8 cellular contexts compared by ENCODE assay signal in genomic region chr1:85297855-85298629, GRCh38. TPM values are rescaled to one million over a fixed set of nuclear protein-coding genes. Genes with fewer than 3 reads are reported as not detected.
DNase-seq lines count a peak whose midpoint lies in the region; ATAC-seq and TF ChIP-seq lines count a peak whose summit lies in the region.

No MANE protein-coding gene starts in this region.

- TF ChIP-seq CTCF in chondrocyte (IDR thresholded peaks at IDR 0.05) = no peak

- H3K9me3 Mint-ChIP-seq in chondrocyte (ENCODE audit: low read depth) = no peaks in the 10 kb centered on the region

- no peaks in the 10 kb centered on the region for H4K20me1 ChIP-seq in Karpas-422 (ENCODE audit: insufficient read depth, low read depth, low read length)

- H3K4me2 ChIP-seq in Karpas-422 (ENCODE audit: low read depth, low read length, poor library complexity, severe bottlenecking) = peak overlapping the region; percentile 39

- no peaks in the 10 kb centered on the region for H3K9me2 ChIP-seq in Karpas-422 (replicated peaks; ENCODE audit: insufficient read depth, low read length)

- H3K79me2 ChIP-seq in Karpas-422 (ENCODE audit: low read length) = no peaks in the 10 kb centered on the region

- peak; percentile 95 for ATAC-seq in GM21717 (IDR thresholded peaks at IDR 0.05; ENCODE audit: unreplicated experiment)

- H3K4me3 ChIP-seq in Karpas-422 (ENCODE audit: low read length) (0 out of 2 replicates have a peak overlapping the region, but pooled peaks have one; percentile 0), mucosa of rectum (ENCODE audit: low read length in 2 of 2) (peak overlapping the region; percentile 18 to 59)

- DNase-seq in DMS153 treated with DMSO at 0.1 percent for 48 hours (lab: John Stamatoyannopoulos, UW; ENCODE audit: unreplicated experiment) (peak; percentile 87), Karpas-422 (peak; percentile 79), chondrocyte (ENCODE audit: low spot score) (no peak), HUDEP-2 (lab: John Stamatoyannopoulos, UW; ENCODE audit: unreplicated experiment in 76 of 76) (no peak)
- peak; percentile 40 for DNase-seq in activated CD4-positive, CD25-positive, alpha-beta regulatory T cell treated with anti-CD3 and anti-CD28 coated beads, Interleukin-2, amount 50 U/mL, for 16 hours (ENCODE audit: low read depth, low spot score)
- peak; percentile 61 to 82 for DNase-seq in stimulated activated CD8-positive, alpha-beta memory T cell treated with anti-CD3 and anti-CD28 coated beads, Interleukin-7, amount 100 ng/mL, for 48 hours (ENCODE audit: extremely low read depth in 1 of 2, low read depth in 1 of 2)

- H3K4me3 Mint-ChIP-seq in chondrocyte (ENCODE audit: unreplicated experiment) = peak overlapping the region; percentile 33

- peak overlapping the region; percentile 87 for H3K27ac Mint-ChIP-seq in chondrocyte (ENCODE audit: unreplicated experiment)

- H3K27me3 ChIP-seq in Karpas-422 (ENCODE audit: low read length) (no peaks in the 10 kb centered on the region), mucosa of rectum (ENCODE audit: control insufficient read depth in 2 of 2, insufficient read depth in 2 of 2, low read length in 2 of 2) (no peaks in the 10 kb centered on the region)

- no peak overlapping the region for H3K9ac ChIP-seq in Karpas-422 (ENCODE audit: low read length)
- H3K9ac ChIP-seq in mucosa of rectum (ENCODE audit: low read depth in 1 of 2, low read length in 2 of 2) = no peak overlapping the region

- H3K9me3 ChIP-seq in Karpas-422 (ENCODE audit: low read length) (no peaks in the 10 kb centered on the region), mucosa of rectum (ENCODE audit: control insufficient read depth in 2 of 2, low read length in 2 of 2) (no peaks in the 10 kb centered on the region)

- no peaks in the 10 kb centered on the region for H3K36me3 Mint-ChIP-seq in chondrocyte (ENCODE audit: low read depth)

- H2AFZ ChIP-seq in Karpas-422 (ENCODE audit: low read length) = no peak overlapping the region

- H3K36me3 ChIP-seq in Karpas-422 (ENCODE audit: insufficient read depth, low read length) (no peaks in the 10 kb centered on the region), mucosa of rectum (ENCODE audit: control insufficient read depth in 2 of 2, insufficient read depth in 2 of 2, low read length in 2 of 2) (no peaks in the 10 kb centered on the region)

- H3K4me1 ChIP-seq in Karpas-422 (ENCODE audit: low read length) (peaks cover 16% of the 10 kb centered on the region), mucosa of rectum (ENCODE audit: control insufficient read depth in 2 of 2, insufficient read depth in 2 of 2, low read length in 2 of 2) (peaks cover 5 to 8% of the 10 kb centered on the region in 2 donors)

- H3K27ac ChIP-seq in Karpas-422 (ENCODE audit: low read length) (no peak overlapping the region), mucosa of rectum (ENCODE audit: low read depth in 2 of 2, low read length in 2 of 2) (peak overlapping the region; percentile 18 to 69)

- H3K4me1 Mint-ChIP-seq in chondrocyte (ENCODE audit: low read depth) = peaks cover 39% of the 10 kb centered on the region

- no peaks in the 10 kb centered on the region for H3K27me3 Mint-ChIP-seq in chondrocyte (ENCODE audit: low read depth)

RNA-seq across cellular contexts. Expression of gene BCL10, which starts 21.6 kb away (rescaled TPM):
- 16.5 and 32.2 TPM in 2 replicates for total RNA-seq in Karpas-422 (2014; rRNA removed; shearing (Covaris generic); ENCODE audit: low replicate concordance)
- 21.9 to 26.5 TPM (median 24.9 TPM) in 3 replicates for total RNA-seq in chondrocyte

RNA-seq across cellular contexts. Expression of gene C1orf52, which starts 38.6 kb away (rescaled TPM):
- total RNA-seq in Karpas-422 (2014; rRNA removed; shearing (Covaris generic); ENCODE audit: low replicate concordance) = 17.8 and 22.9 TPM in 2 replicates
- total RNA-seq in chondrocyte = 27.1 to 31.3 TPM (median 28.0 TPM) in 3 replicates

Comparison
In these comparisons a context has a peak if more than half of its experiments do, and no peak if none do; other contexts are left out.
1. DNase-seq: peak in DMS153 treated with DMSO at 0.1 percent for 48 hours (single experiment), Karpas-422 (single experiment), activated CD4-positive, CD25-positive, alpha-beta regulatory T cell treated with anti-CD3 and anti-CD28 coated beads, Interleukin-2, amount 50 U/mL, for 16 hours (single experiment) and stimulated activated CD8-positive, alpha-beta memory T cell treated with anti-CD3 and anti-CD28 coated beads, Interleukin-7, amount 100 ng/mL, for 48 hours (2 of 2); none in chondrocyte (single experiment) and HUDEP-2 (0 of 76).